Comparison of ENCODE assay signal across 12 cellular contexts in genomic region chr1:243477676-243478075, GRCh38.
"Had no signal": no experiment of that assay in that cellular context is flagged by ENCODE, and none has a peak within 500 bp of the region (broad histone marks: within the 10 kb centered on the region; RNA-seq: fewer than 3 reads in every experiment).

No MANE protein-coding gene starts in this region.

- DNase-seq: activated CD4-positive, alpha-beta T cell treated with anti-CD3 and anti-CD28 coated beads for 4 hours; activated CD8-positive, alpha-beta memory T cell treated with anti-CD3 and anti-CD28 coated beads, Interleukin-2, amount 50 U/mL, for 48 hours; activated CD8-positive, alpha-beta T cell treated with anti-CD3 and anti-CD28 coated beads, Interleukin-2, amount 10 ng/mL, durations not matched to agents 7 days and 5 days; activated naive CD8-positive, alpha-beta T cell treated with anti-CD3 and anti-CD28 coated beads, Interleukin-2, amount 10 ng/mL, durations not matched to agents 7 days and 5 days; hypothalamus; ovary; retina; stimulated activated CD4-positive, alpha-beta T cell treated with anti-CD3 and anti-CD28 coated beads, Interleukin-4, amount 100 ng/mL, for 4 hours; stomach; T1000 had no signal

- FAIRE-seq: endothelial cell of umbilical vein, urothelium cell line had no signal
